27 cellular contexts compared by ENCODE assay signal in the genomic region with DNA sequence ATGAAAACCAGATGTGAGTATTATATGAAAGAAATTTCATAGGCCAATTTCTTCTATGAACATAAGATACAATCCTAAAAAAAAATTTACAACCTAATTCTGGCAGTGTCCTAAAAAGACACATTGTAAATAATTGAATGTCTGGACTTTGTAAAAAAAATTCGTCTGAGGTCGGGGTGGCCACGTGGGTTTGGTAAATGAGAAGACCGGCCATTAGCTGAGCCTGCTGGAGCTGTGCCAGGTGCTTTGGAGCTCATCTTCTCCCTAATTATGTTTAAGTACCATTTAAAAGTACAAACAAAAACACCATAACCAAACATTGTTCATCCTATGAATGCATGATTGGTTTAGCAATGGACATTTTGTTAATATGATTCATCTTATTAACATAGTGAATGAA. TPM values are rescaled to one million over a fixed set of nuclear protein-coding genes. Genes with fewer than 3 reads are reported as not detected.
DNase-seq lines count a peak whose midpoint lies in the region; ATAC-seq, FAIRE-seq and TF ChIP-seq lines count a peak whose summit lies in the region.
"Had no signal": no experiment of that assay in that cellular context is flagged by ENCODE, and none has a peak within 500 bp of the region (broad histone marks: within the 10 kb centered on the region; RNA-seq: fewer than 3 reads in every experiment).

No MANE protein-coding gene starts in this region.

- no peak overlapping the region for H3K4me3 ChIP-seq in SK-N-SH (ENCODE audit: low read depth in 2 of 2, low read length in 1 of 2)
- H3K4me3 ChIP-seq: dorsolateral prefrontal cortex, heart left ventricle, neural progenitor cell, thyroid gland had no signal

- no peak for TF ChIP-seq EP300 in SK-N-SH (IDR thresholded peaks at IDR 0.05; ENCODE audit: borderline replicate concordance in 1 of 2, low read depth in 1 of 2, low read length in 1 of 2)

- no peak for ATAC-seq in SK-N-SH treated with all-trans-retinoic acid at 6 μM for 48 hours
- ATAC-seq: activated CD4-positive, alpha-beta T cell treated with anti-CD3 and anti-CD28 coated beads for 36 hours; activated naive CD8-positive, alpha-beta T cell treated with anti-CD3 and anti-CD28 coated beads, Interleukin-2, amount 50 U/mL, for 24 hours; heart left ventricle; sciatic nerve; T-helper 17 cell had no signal

- H3K4me1 ChIP-seq in SK-N-SH (ENCODE audit: control insufficient read depth in 1 of 2, insufficient read depth in 2 of 2, low read depth in 1 of 2, low read length in 1 of 2), result peaks cover 0 to 9% of the 10 kb centered on the region in 2 experiments; a peak in 2 of 4 replicates
- H3K4me1 ChIP-seq: heart left ventricle, neural progenitor cell, thyroid gland had no signal

- H3K36me3 ChIP-seq in SK-N-SH (replicated peaks in 1 of 2; ENCODE audit: control insufficient read depth in 1 of 2, insufficient read depth in 2 of 2, low read length in 1 of 2), result no peaks in the 10 kb centered on the region
- H3K36me3 ChIP-seq: heart left ventricle, neural progenitor cell, thyroid gland had no signal

- no peaks in the 10 kb centered on the region for H3K9me3 ChIP-seq in SK-N-SH
- H3K9me3 ChIP-seq: heart left ventricle, thyroid gland had no signal

- H3F3A ChIP-seq in SK-N-SH (replicated peaks; ENCODE audit: insufficient read depth), result no peaks in the 10 kb centered on the region

- no peak overlapping the region for H3K4me2 ChIP-seq in SK-N-SH
- H3K4me2 ChIP-seq: neural progenitor cell had no signal

- TF ChIP-seq POLR2A in H54 (IDR thresholded peaks at IDR 0.05; ENCODE audit: low read depth, low read length), result no peak

- H3K27me3 ChIP-seq in SK-N-SH (ENCODE audit: insufficient read depth), result no peaks in the 10 kb centered on the region
- H3K27me3 ChIP-seq: thyroid gland had no signal

- no peak overlapping the region for H3K9ac ChIP-seq in SK-N-SH
- H3K9ac ChIP-seq: neural progenitor cell had no signal

- no peak overlapping the region for H2AFZ ChIP-seq in SK-N-SH (ENCODE audit: low read depth)
- H2AFZ ChIP-seq: neural progenitor cell had no signal

- H3K79me2 ChIP-seq in SK-N-SH (ENCODE audit: insufficient read depth), result no peaks in the 10 kb centered on the region

- no peaks in the 10 kb centered on the region for H4K20me1 ChIP-seq in SK-N-SH (ENCODE audit: insufficient read depth)

- TF ChIP-seq CTCF in SK-N-SH (IDR thresholded peaks at IDR 0.05) (no peak), GM13976 (IDR thresholded peaks at IDR 0.05; ENCODE audit: borderline replicate concordance, control extremely low read depth, extremely low read depth, insufficient read depth, missing control alignments) (no peak)

- CTCF ChIA-PET in SK-N-SH (lab: Yijun Ruan, JAX), result interaction anchor here (0.6 to 0.9 kb wide), 2 partner anchors 21 to 117 kb away, joined by 3 read pairs; no protein-coding TSS in a partner anchor

- DNase-seq in SK-N-SH, result peak; percentile 79
- DNase-seq in NCI-H146 (lab: John Stamatoyannopoulos, UW), result peak; percentile 79
- peak; percentile 46 for DNase-seq in NCI-H345 treated with DMSO at 0.1 percent for 48 hours (lab: John Stamatoyannopoulos, UW; ENCODE audit: unreplicated experiment)
- DNase-seq in left kidney (ENCODE audit: low read depth, low spot score), result peak; percentile 80
- DNase-seq in GM13976 (ENCODE audit: low spot score), result no peak
- no peak for DNase-seq in H54 (ENCODE audit: insufficient read length, low spot score)
- DNase-seq in activated CD4-positive, alpha-beta T cell treated with anti-CD3 and anti-CD28 coated beads, Interleukin-2, amount 50 U/mL, for 48 hours, result no peak
- DNase-seq: activated CD4-positive, alpha-beta T cell treated with anti-CD3 and anti-CD28 coated beads for 36 hours; activated CD8-positive, alpha-beta memory T cell treated with anti-CD3 and anti-CD28 coated beads for 24 hours; activated gamma-delta T cell treated with Interleukin-2 at 50 U/mL for 16 hours; activated naive CD8-positive, alpha-beta T cell treated with anti-CD3 and anti-CD28 coated beads, Interleukin-2, amount 50 U/mL, for 24 hours; activated T-cell treated with anti-CD3 and anti-CD28 coated beads, Interleukin-2, amount 50 U/mL, for 24 hours; cerebellar nuclear complex; heart left ventricle; KG1; NCI-H446; stimulated activated CD4-positive, alpha-beta T cell treated with anti-CD3 and anti-CD28 coated beads, Interleukin-15, amount 100 ng/mL, for 24 hours; stimulated activated naive CD8-positive, alpha-beta T cell treated with anti-CD3 and anti-CD28 coated beads, Interleukin-15, amount 100 ng/mL, for 72 hours; T-helper 17 cell; thyroid gland had no signal

- H3K9me2 ChIP-seq in SK-N-SH, result no peaks in the 10 kb centered on the region

- POLR2A ChIA-PET in SK-N-SH (lab: Yijun Ruan, JAX), result no interaction called here

- FAIRE-seq in H54 (lab: Jason Lieb, UNC), result no peak
- FAIRE-seq: RCC 7860 had no signal

- WGBS in SK-N-SH (ENCODE audit: low lambda C conversion rate), result 8% methylated on average over 4 of the region's 4 CpGs

- in situ Hi-C loops in GM13976 (cut with MboI; ENCODE audit: low sequenced_read_pairs, unreplicated experiment), result no loop called here

- TF ChIP-seq RAD21 in SK-N-SH (IDR thresholded peaks at IDR 0.05; ENCODE audit: low read length), result no peak

- H3K27ac ChIP-seq in SK-N-SH (ENCODE audit: low read depth in 2 of 2, low read length in 1 of 2), result peak overlapping the region in 1 of 2 experiments; percentile 39; a peak in 2 of 4 replicates
- H3K27ac ChIP-seq: epithelial cell of prostate, heart left ventricle, neural progenitor cell, thyroid gland had no signal

TF ChIP-seq in SK-N-SH, 30 proteins besides CTCF, POLR2A, EP300 and RAD21:
- peak; percentile 71; the same call in 1 of the 2 replicates for TF ChIP-seq MXI1 (IDR thresholded peaks at IDR 0.05; ENCODE audit: low read depth, low read length)
- TF ChIP-seq, protein P1, sequence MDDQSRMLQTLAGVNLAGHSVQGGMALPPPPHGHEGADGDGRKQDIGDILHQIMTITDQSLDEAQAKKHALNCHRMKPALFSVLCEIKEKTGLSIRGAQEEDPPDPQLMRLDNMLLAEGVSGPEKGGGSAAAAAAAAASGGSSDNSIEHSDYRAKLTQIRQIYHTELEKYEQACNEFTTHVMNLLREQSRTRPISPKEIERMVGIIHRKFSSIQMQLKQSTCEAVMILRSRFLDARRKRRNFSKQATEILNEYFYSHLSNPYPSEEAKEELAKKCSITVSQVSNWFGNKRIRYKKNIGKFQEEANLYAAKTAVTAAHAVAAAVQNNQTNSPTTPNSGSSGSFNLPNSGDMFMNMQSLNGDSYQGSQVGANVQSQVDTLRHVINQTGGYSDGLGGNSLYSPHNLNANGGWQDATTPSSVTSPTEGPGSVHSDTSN (IDR thresholded peaks at IDR 0.05), result no peak
- TF ChIP-seq, protein P2, sequence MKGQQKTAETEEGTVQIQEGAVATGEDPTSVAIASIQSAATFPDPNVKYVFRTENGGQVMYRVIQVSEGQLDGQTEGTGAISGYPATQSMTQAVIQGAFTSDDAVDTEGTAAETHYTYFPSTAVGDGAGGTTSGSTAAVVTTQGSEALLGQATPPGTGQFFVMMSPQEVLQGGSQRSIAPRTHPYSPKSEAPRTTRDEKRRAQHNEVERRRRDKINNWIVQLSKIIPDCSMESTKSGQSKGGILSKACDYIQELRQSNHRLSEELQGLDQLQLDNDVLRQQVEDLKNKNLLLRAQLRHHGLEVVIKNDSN (IDR thresholded peaks at IDR 0.05; ENCODE audit: borderline replicate concordance, low read depth), result no peak

TF ChIP-seq in SK-N-SH treated with all-trans-retinoic acid at 6 μM for 48 hours, 23 proteins besides CTCF, POLR2A, EP300 and RAD21 (continues in another document):
- TF ChIP-seq SNAI2 (CRISPR knock-in tag; IDR thresholded peaks at IDR 0.05) (no peak), ZNF70 (CRISPR knock-in tag; IDR thresholded peaks at IDR 0.05) (no peak), ZNF8 (CRISPR knock-in tag; IDR thresholded peaks at IDR 0.05) (no peak), ZFP3 (CRISPR knock-in tag; IDR thresholded peaks at IDR 0.05) (no peak), TCF4 (CRISPR knock-in tag; IDR thresholded peaks at IDR 0.05; ENCODE audit: borderline replicate concordance) (no peak; the same call in 1 of the 2 replicates), CSDC2 (CRISPR knock-in tag; IDR thresholded peaks at IDR 0.05) (no peak), ARNTL (CRISPR knock-in tag; IDR thresholded peaks at IDR 0.05; ENCODE audit: borderline replicate concordance, low read depth) (no peak), TOX (CRISPR knock-in tag; IDR thresholded peaks at IDR 0.05; ENCODE audit: borderline replicate concordance) (no peak), ZFP30 (CRISPR knock-in tag; IDR thresholded peaks at IDR 0.05) (no peak)
- TF ChIP-seq, protein P3, sequence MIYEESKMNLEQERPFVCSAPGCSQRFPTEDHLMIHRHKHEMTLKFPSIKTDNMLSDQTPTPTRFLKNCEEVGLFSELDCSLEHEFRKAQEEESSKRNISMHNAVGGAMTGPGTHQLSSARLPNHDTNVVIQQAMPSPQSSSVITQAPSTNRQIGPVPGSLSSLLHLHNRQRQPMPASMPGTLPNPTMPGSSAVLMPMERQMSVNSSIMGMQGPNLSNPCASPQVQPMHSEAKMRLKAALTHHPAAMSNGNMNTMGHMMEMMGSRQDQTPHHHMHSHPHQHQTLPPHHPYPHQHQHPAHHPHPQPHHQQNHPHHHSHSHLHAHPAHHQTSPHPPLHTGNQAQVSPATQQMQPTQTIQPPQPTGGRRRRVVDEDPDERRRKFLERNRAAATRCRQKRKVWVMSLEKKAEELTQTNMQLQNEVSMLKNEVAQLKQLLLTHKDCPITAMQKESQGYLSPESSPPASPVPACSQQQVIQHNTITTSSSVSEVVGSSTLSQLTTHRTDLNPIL (CRISPR knock-in tag; IDR thresholded peaks at IDR 0.05; ENCODE audit: low read depth), result no peak
- TF ChIP-seq, protein P4, sequence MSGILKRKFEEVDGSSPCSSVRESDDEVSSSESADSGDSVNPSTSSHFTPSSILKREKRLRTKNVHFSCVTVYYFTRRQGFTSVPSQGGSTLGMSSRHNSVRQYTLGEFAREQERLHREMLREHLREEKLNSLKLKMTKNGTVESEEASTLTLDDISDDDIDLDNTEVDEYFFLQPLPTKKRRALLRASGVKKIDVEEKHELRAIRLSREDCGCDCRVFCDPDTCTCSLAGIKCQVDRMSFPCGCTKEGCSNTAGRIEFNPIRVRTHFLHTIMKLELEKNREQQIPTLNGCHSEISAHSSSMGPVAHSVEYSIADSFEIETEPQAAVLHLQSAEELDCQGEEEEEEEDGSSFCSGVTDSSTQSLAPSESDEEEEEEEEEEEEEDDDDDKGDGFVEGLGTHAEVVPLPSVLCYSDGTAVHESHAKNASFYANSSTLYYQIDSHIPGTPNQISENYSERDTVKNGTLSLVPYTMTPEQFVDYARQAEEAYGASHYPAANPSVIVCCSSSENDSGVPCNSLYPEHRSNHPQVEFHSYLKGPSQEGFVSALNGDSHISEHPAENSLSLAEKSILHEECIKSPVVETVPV (CRISPR knock-in tag; IDR thresholded peaks at IDR 0.05), result no peak

RNA-seq across cellular contexts. Expression of a gene that starts 26.7 kb away (rescaled TPM):
- polyA plus RNA-seq in SK-N-SH (2012; rRNA removed), result not detected in 2 replicates
- not detected in 2 replicates for polyA plus RNA-seq in SK-N-SH (2012; cell fraction: cytosol; rRNA removed)
- not detected in 2 replicates for polyA plus RNA-seq in SK-N-SH (2012; cell fraction: nucleus; rRNA removed)
- polyA plus RNA-seq: BJ had no signal

Comparison
In these comparisons a context has a peak if more than half of its experiments do, and no peak if none do; other contexts are left out.
1. DNase-seq: peak in SK-N-SH (single experiment), NCI-H146 (single experiment), NCI-H345 treated with DMSO at 0.1 percent for 48 hours (single experiment) and left kidney (single experiment); none in GM13976 (single experiment), H54 (single experiment) and activated CD4-positive, alpha-beta T cell treated with anti-CD3 and anti-CD28 coated beads, Interleukin-2, amount 50 U/mL, for 48 hours (0 of 2).